ENCODE assay signal across 8 cellular contexts in the genomic region with DNA sequence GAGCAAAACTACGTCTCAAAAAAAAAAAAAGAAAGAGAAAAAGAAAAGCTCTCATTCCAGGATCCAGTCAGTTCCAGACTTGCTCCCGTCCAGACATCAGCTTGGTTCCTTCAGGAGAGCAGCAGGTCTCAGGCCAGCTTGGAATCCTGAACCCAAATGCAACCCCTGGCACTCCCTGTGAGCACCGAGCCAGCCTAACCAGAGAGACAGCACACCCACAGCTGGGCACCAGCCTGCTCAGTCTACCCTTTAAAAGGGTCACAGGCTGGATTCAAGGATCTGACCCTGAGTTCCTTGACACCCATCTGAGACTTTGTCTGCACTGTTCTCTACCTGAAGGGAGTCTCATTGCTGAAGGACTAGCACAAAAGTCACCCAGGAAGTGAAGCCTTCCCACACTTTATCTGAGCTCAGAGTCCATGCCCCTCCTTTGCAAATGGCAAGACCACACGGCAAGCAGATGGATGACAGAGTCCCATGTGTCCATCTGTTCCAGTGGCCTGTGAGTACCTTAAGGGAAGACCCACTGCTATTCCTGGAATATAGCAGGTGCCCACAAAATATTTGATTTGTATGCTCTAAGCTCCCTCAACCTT. TPM values are rescaled to one million over a fixed set of nuclear protein-coding genes. Genes with fewer than 3 reads are reported as not detected.
A peak's percentile ranks its signal among the peaks of the same experiment; 100 is the strongest.
DNase-seq lines count a peak whose midpoint lies in the region; ATAC-seq and TF ChIP-seq lines count a peak whose summit lies in the region.
"Had no signal": no experiment of that assay in that cellular context is flagged by ENCODE, and none has a peak within 500 bp of the region (broad histone marks: within the 10 kb centered on the region; RNA-seq: fewer than 3 reads in every experiment).

No MANE protein-coding gene starts in this region.

- H2AFZ ChIP-seq in OCI-LY3 (ENCODE audit: low read depth, low read length) = no peak overlapping the region

- H3K9ac ChIP-seq in OCI-LY3 (ENCODE audit: low read length) = no peak overlapping the region

- CTCF ChIA-PET in Caco-2 (lab: Charles Lee) = interaction anchor here (1.1 kb wide), 1 partner anchor 104 kb away, joined by 3 read pairs; no protein-coding TSS in a partner anchor

- H3K27ac Mint-ChIP-seq in Caco-2 (ENCODE audit: unreplicated experiment) (peak overlapping the region; percentile 37), nephron progenitor cell (no peak overlapping the region)

- H3K4me1 ChIP-seq in Caco-2 (peaks cover 16% of the 10 kb centered on the region), OCI-LY3 (ENCODE audit: low read length) (peaks cover 13% of the 10 kb centered on the region), ectodermal cell (ENCODE audit: control insufficient read depth, insufficient read depth, low read length) (peaks cover 13% of the 10 kb centered on the region)

- H3K27me3 Mint-ChIP-seq in Caco-2 (ENCODE audit: insufficient read depth, unreplicated experiment) (no peaks in the 10 kb centered on the region), nephron progenitor cell (ENCODE audit: low read depth, poor library complexity) (peaks cover 9% of the 10 kb centered on the region)

- H3K4me2 ChIP-seq in OCI-LY3 (ENCODE audit: low read length) = 0 out of 2 replicates have a peak overlapping the region, but pooled peaks have one; percentile 99

- POLR2A ChIA-PET in Caco-2 (lab: Charles Lee) = interaction anchor here (0.8 kb wide), 1 partner anchor 32 kb away, joined by 4 read pairs; no protein-coding TSS in a partner anchor

- TSS peak; percentile 61 for BruUV-seq in Caco-2 (replicated peaks; lab: Mats Ljungman, UMichigan)

- peak overlapping the region; percentile 96 for H3K4me3 ChIP-seq in Caco-2 (ENCODE audit: low read depth, low read length)
- H3K4me3 ChIP-seq in OCI-LY3 (ENCODE audit: low read length) = no peak overlapping the region
- peak overlapping the region; percentile 88 for H3K4me3 ChIP-seq in ectodermal cell (ENCODE audit: insufficient read depth, low read depth, low read length)

- H3K4me1 Mint-ChIP-seq in Caco-2 (ENCODE audit: low read depth, unreplicated experiment) (peaks cover 14% of the 10 kb centered on the region), nephron progenitor cell (peaks cover 46% of the 10 kb centered on the region)

- H3K9me3 ChIP-seq in Caco-2 = no peaks in the 10 kb centered on the region
- no peaks in the 10 kb centered on the region for H3K9me3 ChIP-seq in OCI-LY3 (ENCODE audit: insufficient read depth, low read length)
- no peaks in the 10 kb centered on the region for H3K9me3 ChIP-seq in ectodermal cell (ENCODE audit: control insufficient read depth, low read length)

- 0 out of 2 replicates have a peak, but pooled peaks cover 6% of the 10 kb centered on the region for H3K79me2 ChIP-seq in OCI-LY3 (ENCODE audit: low read length)

- H3K9me3 Mint-ChIP-seq in Caco-2 (ENCODE audit: unreplicated experiment) = no peaks in the 10 kb centered on the region
- H3K9me3 Mint-ChIP-seq in nephron progenitor cell = no peaks in the 10 kb centered on the region

- no peaks in the 10 kb centered on the region for H3K27me3 ChIP-seq in Caco-2 (replicated peaks; ENCODE audit: control insufficient read depth, insufficient read depth, low read length)
- no peaks in the 10 kb centered on the region for H3K27me3 ChIP-seq in OCI-LY3 (ENCODE audit: low read depth, low read length)
- no peaks in the 10 kb centered on the region for H3K27me3 ChIP-seq in ectodermal cell (ENCODE audit: control insufficient read depth, insufficient read depth, low read length, poor library complexity, severe bottlenecking)

- no peak for ATAC-seq in HG03460 (IDR thresholded peaks at IDR 0.05; ENCODE audit: unreplicated experiment)

- intact Hi-C loops in Caco-2 (cut with micrococcal nuclease; ENCODE audit: unreplicated experiment) = no loop called here

- H3K36me3 Mint-ChIP-seq in Caco-2 (ENCODE audit: insufficient read depth, unreplicated experiment) (peaks cover 16% of the 10 kb centered on the region), nephron progenitor cell (ENCODE audit: low read depth) (no peaks in the 10 kb centered on the region)

- H3K27ac ChIP-seq in OCI-LY3 (ENCODE audit: low read length) = no peak overlapping the region
- no peak overlapping the region for H3K27ac ChIP-seq in ectodermal cell (ENCODE audit: insufficient read depth, low read depth, low read length, poor library complexity, severe bottlenecking)

- 87 to 88% methylated on average over 4 of the region's 4 CpGs for WGBS in ectodermal cell, 2 experiments

- TF ChIP-seq CTCF in Caco-2 (IDR thresholded peaks at IDR 0.05; ENCODE audit: insufficient read depth in 1 of 2, low read depth in 1 of 2, low read length in 1 of 2, severe bottlenecking in 1 of 2, unreplicated experiment in 1 of 2) (no peak), OCI-LY3 (IDR thresholded peaks at IDR 0.05; ENCODE audit: low read depth, low read length) (no peak), nephron progenitor cell (IDR thresholded peaks at IDR 0.05) (no peak)

- H4K20me1 ChIP-seq in OCI-LY3 (ENCODE audit: insufficient read depth, low read length) = no peaks in the 10 kb centered on the region

- H3K4me3 Mint-ChIP-seq in Caco-2 (ENCODE audit: unreplicated experiment) = peak overlapping the region; percentile 95
- H3K4me3 Mint-ChIP-seq in nephron progenitor cell = peak overlapping the region; percentile 91

- H3K36me3 ChIP-seq in Caco-2 (ENCODE audit: control insufficient read depth, insufficient read depth, low read length) = peaks cover 2% of the 10 kb centered on the region; the same call in 1 of the 2 replicates
- no peaks in the 10 kb centered on the region for H3K36me3 ChIP-seq in OCI-LY3 (replicated peaks; ENCODE audit: low read depth, low read length)
- no peaks in the 10 kb centered on the region for H3K36me3 ChIP-seq in ectodermal cell (ENCODE audit: control insufficient read depth, insufficient read depth, low read length)

- DNase-seq in Caco-2 = no peak
- DNase-seq in nephron progenitor cell = no peak
- no peak for DNase-seq in NOMO-1 treated with DMSO at 0.1 percent for 48 hours (lab: John Stamatoyannopoulos, UW; ENCODE audit: unreplicated experiment)
- no peak for DNase-seq in amygdala (lab: John Stamatoyannopoulos, UW)
- DNase-seq: NCI-H446 treated with DMSO at 0.1 percent for 48 hours had no signal

RNA-seq across cellular contexts. Expression of a gene that starts 1.4 kb away (rescaled TPM):
- total RNA-seq in Caco-2 (2022) = 116 and 123 TPM in 2 replicates
- polyA plus RNA-seq in ectodermal cell (2013, experiment 1 of 4) = 62.0 TPM
- polyA plus RNA-seq in ectodermal cell (2013, experiment 2 of 4) = 60.6 TPM
- polyA plus RNA-seq in ectodermal cell (2013, experiment 3 of 4) = 50.5 TPM
- polyA plus RNA-seq in ectodermal cell (2013, experiment 4 of 4) = 53.6 TPM
